ENCODE assay signal across 15 cellular contexts in genomic region chr1:246559310-246559709, GRCh38. TPM values are rescaled to one million over a fixed set of nuclear protein-coding genes. Genes with fewer than 3 reads are reported as not detected.
DNase-seq lines count a peak whose midpoint lies in the region; ATAC-seq and TF ChIP-seq lines count a peak whose summit lies in the region.
"Had no signal": no experiment of that assay in that cellular context is flagged by ENCODE, and none has a peak within 500 bp of the region (broad histone marks: within the 10 kb centered on the region; RNA-seq: fewer than 3 reads in every experiment).

No MANE protein-coding gene starts in this region.

- no peaks in the 10 kb centered on the region for H3K27me3 ChIP-seq in PC-9 (ENCODE audit: insufficient read depth, low read depth)

- H3K79me2 ChIP-seq in PC-9 (ENCODE audit: low read depth), result peaks cover 15% of the 10 kb centered on the region

- H3K27ac ChIP-seq in PC-9, result no peak overlapping the region
- H3K27ac ChIP-seq: 22Rv1, A549, C4-2B had no signal

- no peak overlapping the region for H3K4me3 Mint-ChIP-seq in activated CD4-positive, alpha-beta T cell treated with anti-CD3 and anti-CD28 coated beads for 36 hours
- no peak overlapping the region for H3K4me3 Mint-ChIP-seq in activated CD4-positive, alpha-beta T cell treated with anti-CD3 and anti-CD28 coated beads, Interleukin-2, amount 10 ng/mL, durations not matched to agents 7 days and 5 days
- H3K4me3 Mint-ChIP-seq in activated T-cell treated with anti-CD3 and anti-CD28 coated beads, Interleukin-2, amount 50 U/mL, for 72 hours, result no peak overlapping the region
- no peak overlapping the region for H3K4me3 Mint-ChIP-seq in activated T-helper 17 cell treated with anti-CD3 and anti-CD28 coated beads, Interleukin-2, amount 50 U/mL, for 72 hours
- no peak overlapping the region for H3K4me3 Mint-ChIP-seq in stimulated activated naive B cell treated with anti-CD40 and anti-IgM and Interleukin-4, amounts not matched to agents 10 μg/mL and 1 μg/mL and 100 μg/mL, for 72 hours
- H3K4me3 Mint-ChIP-seq: H9 had no signal

- no TSS peak for BruUV-seq in PC-9 (replicated peaks; lab: Mats Ljungman, UMichigan)

- POLR2A ChIA-PET in activated CD4-positive, alpha-beta T cell treated with anti-CD3 and anti-CD28 coated beads for 36 hours (lab: Charles Lee), result no interaction called here
- POLR2A ChIA-PET in activated CD4-positive, alpha-beta T cell treated with anti-CD3 and anti-CD28 coated beads, Interleukin-2, amount 10 ng/mL, durations not matched to agents 7 days and 5 days (lab: Charles Lee), result no interaction called here
- POLR2A ChIA-PET in PC-9 (lab: Charles Lee; ENCODE audit: unreplicated experiment), result no interaction called here

- peaks cover 7% of the 10 kb centered on the region; the same call in 1 of the 2 replicates for H4K20me1 ChIP-seq in PC-9 (ENCODE audit: insufficient read depth)

- H3K36me3 ChIP-seq in PC-9 (ENCODE audit: low read depth), result no peaks in the 10 kb centered on the region

- intact Hi-C loops in activated CD4-positive, alpha-beta T cell treated with anti-CD3 and anti-CD28 coated beads for 36 hours (cut with DNase I, micrococcal nuclease), result no loop called here
- intact Hi-C loops in PC-9 (cut with micrococcal nuclease; ENCODE audit: unreplicated experiment), result no loop called here

- H3K9me3 Mint-ChIP-seq in activated CD4-positive, alpha-beta T cell treated with anti-CD3 and anti-CD28 coated beads for 36 hours (ENCODE audit: low read depth), result no peaks in the 10 kb centered on the region
- no peaks in the 10 kb centered on the region for H3K9me3 Mint-ChIP-seq in activated CD4-positive, alpha-beta T cell treated with anti-CD3 and anti-CD28 coated beads, Interleukin-2, amount 10 ng/mL, durations not matched to agents 7 days and 5 days
- H3K9me3 Mint-ChIP-seq in activated T-cell treated with anti-CD3 and anti-CD28 coated beads, Interleukin-2, amount 50 U/mL, for 72 hours, result no peaks in the 10 kb centered on the region
- H3K9me3 Mint-ChIP-seq in activated T-helper 17 cell treated with anti-CD3 and anti-CD28 coated beads, Interleukin-2, amount 50 U/mL, for 72 hours, result no peaks in the 10 kb centered on the region
- H3K9me3 Mint-ChIP-seq in stimulated activated naive B cell treated with anti-CD40 and anti-IgM and Interleukin-4, amounts not matched to agents 10 μg/mL and 1 μg/mL and 100 μg/mL, for 72 hours, result no peaks in the 10 kb centered on the region
- H3K9me3 Mint-ChIP-seq: CD8-positive, alpha-beta memory T cell; H9 had no signal

- no peak for TF ChIP-seq CTCF in PC-9 (conservative IDR thresholded peaks at IDR 0.05)

- H3K4me1 ChIP-seq in PC-9 (replicated peaks; ENCODE audit: insufficient read depth), result no peaks in the 10 kb centered on the region; the same call in 1 of the 2 replicates

- H3K9me3 ChIP-seq in PC-9 (ENCODE audit: insufficient read depth, low read depth), result no peaks in the 10 kb centered on the region
- H3K9me3 ChIP-seq: A549 had no signal

- no peak overlapping the region for H3K4me2 ChIP-seq in PC-9
- H3K4me2 ChIP-seq: A549 had no signal

- no peaks in the 10 kb centered on the region for H3K27me3 Mint-ChIP-seq in activated CD4-positive, alpha-beta T cell treated with anti-CD3 and anti-CD28 coated beads for 36 hours
- no peaks in the 10 kb centered on the region for H3K27me3 Mint-ChIP-seq in activated CD4-positive, alpha-beta T cell treated with anti-CD3 and anti-CD28 coated beads, Interleukin-2, amount 10 ng/mL, durations not matched to agents 7 days and 5 days
- H3K27me3 Mint-ChIP-seq in activated T-cell treated with anti-CD3 and anti-CD28 coated beads, Interleukin-2, amount 50 U/mL, for 72 hours (ENCODE audit: low read depth), result no peaks in the 10 kb centered on the region
- H3K27me3 Mint-ChIP-seq in activated T-helper 17 cell treated with anti-CD3 and anti-CD28 coated beads, Interleukin-2, amount 50 U/mL, for 72 hours, result no peaks in the 10 kb centered on the region
- no peaks in the 10 kb centered on the region for H3K27me3 Mint-ChIP-seq in stimulated activated naive B cell treated with anti-CD40 and anti-IgM and Interleukin-4, amounts not matched to agents 10 μg/mL and 1 μg/mL and 100 μg/mL, for 72 hours
- H3K27me3 Mint-ChIP-seq: CD8-positive, alpha-beta memory T cell had no signal

- H3K36me3 Mint-ChIP-seq in activated CD4-positive, alpha-beta T cell treated with anti-CD3 and anti-CD28 coated beads for 36 hours (ENCODE audit: low read depth), result peaks cover 37% of the 10 kb centered on the region
- H3K36me3 Mint-ChIP-seq in activated CD4-positive, alpha-beta T cell treated with anti-CD3 and anti-CD28 coated beads, Interleukin-2, amount 10 ng/mL, durations not matched to agents 7 days and 5 days (ENCODE audit: low read depth), result peaks cover 35% of the 10 kb centered on the region
- peaks cover 0 to 26% of the 10 kb centered on the region in 2 donors for H3K36me3 Mint-ChIP-seq in activated T-cell treated with anti-CD3 and anti-CD28 coated beads, Interleukin-2, amount 50 U/mL, for 72 hours (ENCODE audit: insufficient read depth in 2 of 2)
- H3K36me3 Mint-ChIP-seq in activated T-helper 17 cell treated with anti-CD3 and anti-CD28 coated beads, Interleukin-2, amount 50 U/mL, for 72 hours (ENCODE audit: low read depth), result peaks cover 78% of the 10 kb centered on the region
- H3K36me3 Mint-ChIP-seq in stimulated activated naive B cell treated with anti-CD40 and anti-IgM and Interleukin-4, amounts not matched to agents 10 μg/mL and 1 μg/mL and 100 μg/mL, for 72 hours, result peaks cover 20 to 32% of the 10 kb centered on the region in 2 donors

- peaks cover 9% of the 10 kb centered on the region for H3K4me1 Mint-ChIP-seq in activated CD4-positive, alpha-beta T cell treated with anti-CD3 and anti-CD28 coated beads for 36 hours
- H3K4me1 Mint-ChIP-seq in activated CD4-positive, alpha-beta T cell treated with anti-CD3 and anti-CD28 coated beads, Interleukin-2, amount 10 ng/mL, durations not matched to agents 7 days and 5 days, result peaks cover 10% of the 10 kb centered on the region
- peaks cover 12% of the 10 kb centered on the region for H3K4me1 Mint-ChIP-seq in activated T-cell treated with anti-CD3 and anti-CD28 coated beads, Interleukin-2, amount 50 U/mL, for 72 hours (ENCODE audit: low read depth)
- H3K4me1 Mint-ChIP-seq in activated T-helper 17 cell treated with anti-CD3 and anti-CD28 coated beads, Interleukin-2, amount 50 U/mL, for 72 hours, result peaks cover 6% of the 10 kb centered on the region
- peaks cover 0 to 3% of the 10 kb centered on the region in 2 donors for H3K4me1 Mint-ChIP-seq in stimulated activated naive B cell treated with anti-CD40 and anti-IgM and Interleukin-4, amounts not matched to agents 10 μg/mL and 1 μg/mL and 100 μg/mL, for 72 hours
- H3K4me1 Mint-ChIP-seq: H9 had no signal

- H3K27ac Mint-ChIP-seq in activated CD4-positive, alpha-beta T cell treated with anti-CD3 and anti-CD28 coated beads for 36 hours, result peak overlapping the region; percentile 34
- no peak overlapping the region for H3K27ac Mint-ChIP-seq in activated CD4-positive, alpha-beta T cell treated with anti-CD3 and anti-CD28 coated beads, Interleukin-2, amount 10 ng/mL, durations not matched to agents 7 days and 5 days
- peak overlapping the region; percentile 35 for H3K27ac Mint-ChIP-seq in activated T-cell treated with anti-CD3 and anti-CD28 coated beads, Interleukin-2, amount 50 U/mL, for 72 hours
- H3K27ac Mint-ChIP-seq in activated T-helper 17 cell treated with anti-CD3 and anti-CD28 coated beads, Interleukin-2, amount 50 U/mL, for 72 hours, result peak overlapping the region; percentile 74
- H3K27ac Mint-ChIP-seq in stimulated activated naive B cell treated with anti-CD40 and anti-IgM and Interleukin-4, amounts not matched to agents 10 μg/mL and 1 μg/mL and 100 μg/mL, for 72 hours, result peak overlapping the region; percentile 59

- no peaks in the 10 kb centered on the region for H3K9me2 ChIP-seq in PC-9 (ENCODE audit: insufficient read depth)

- no peaks in the 10 kb centered on the region for H3F3A ChIP-seq in PC-9 (ENCODE audit: insufficient read depth, low read depth)

- no peak overlapping the region for H2AFZ ChIP-seq in PC-9

- CTCF ChIA-PET in activated CD4-positive, alpha-beta T cell treated with anti-CD3 and anti-CD28 coated beads for 36 hours (lab: Charles Lee), result interaction anchor here (0.7 kb wide), 1 partner anchor 374 kb away, joined by 3 read pairs; no protein-coding TSS in a partner anchor
- CTCF ChIA-PET in activated CD4-positive, alpha-beta T cell treated with anti-CD3 and anti-CD28 coated beads, Interleukin-2, amount 10 ng/mL, durations not matched to agents 7 days and 5 days (lab: Charles Lee), result interaction anchor here (0.5 to 1.2 kb wide), 3 partner anchors 111 to 596 kb away, joined by 3 to 6 read pairs (median 5); no protein-coding TSS in a partner anchor
- CTCF ChIA-PET in PC-9 (lab: Charles Lee), result no interaction called here

- no peak for ATAC-seq in activated CD4-positive, alpha-beta T cell treated with anti-CD3 and anti-CD28 coated beads for 36 hours
- ATAC-seq in activated T-cell treated with anti-CD3 and anti-CD28 coated beads, Interleukin-2, amount 50 U/mL, for 72 hours (replicated peaks in 1 of 2), result no peak
- ATAC-seq in activated T-helper 17 cell treated with anti-CD3 and anti-CD28 coated beads, Interleukin-2, amount 50 U/mL, for 72 hours (replicated peaks), result no peak
- ATAC-seq in stimulated activated naive B cell treated with anti-CD40 and anti-IgM and Interleukin-4, amounts not matched to agents 10 μg/mL and 1 μg/mL and 100 μg/mL, for 72 hours (replicated peaks), result no peak
- ATAC-seq: A549 had no signal

- no peak overlapping the region for H3K4me3 ChIP-seq in PC-9
- H3K4me3 ChIP-seq: A549 had no signal

- no peak for DNase-seq in activated CD4-positive, alpha-beta T cell treated with anti-CD3 and anti-CD28 coated beads for 36 hours
- DNase-seq in activated CD4-positive, alpha-beta T cell treated with anti-CD3 and anti-CD28 coated beads, Interleukin-2, amount 10 ng/mL, durations not matched to agents 7 days and 5 days, result no peak
- DNase-seq in activated T-cell treated with anti-CD3 and anti-CD28 coated beads, Interleukin-2, amount 50 U/mL, for 72 hours, result no peak
- DNase-seq in activated T-cell treated with anti-CD3 and anti-CD28 coated beads for 4 hours (no peak), PC-9 (no peak)
- no peak for DNase-seq in stimulated activated naive B cell treated with anti-CD40 and anti-IgM and Interleukin-4, amounts not matched to agents 10 μg/mL and 1 μg/mL and 100 μg/mL, for 72 hours
- DNase-seq in activated effector memory CD4-positive, alpha-beta T cell treated with Interleukin-2 at 50 U/mL for 16 hours, result no peak
- DNase-seq: AML-193; CD8-positive, alpha-beta memory T cell; COR-L47; H9 had no signal

RNA-seq across cellular contexts. Expression of gene TFB2M, which starts 6.8 kb away (rescaled TPM):
- 10 to 100 TPM; 14.1 to 17.3 TPM for total RNA-seq in activated CD4-positive, alpha-beta T cell treated with anti-CD3 and anti-CD28 coated beads for 36 hours
- total RNA-seq in activated CD4-positive, alpha-beta T cell treated with anti-CD3 and anti-CD28 coated beads, Interleukin-2, amount 10 ng/mL, durations not matched to agents 7 days and 5 days, result 10 to 100 TPM in 1 of 2 experiments, 1 to 10 TPM in 1; 9.4 to 10.1 TPM
- 10 to 100 TPM; 13.5 to 15.0 TPM for total RNA-seq in activated T-cell treated with anti-CD3 and anti-CD28 coated beads, Interleukin-2, amount 50 U/mL, for 72 hours
- total RNA-seq in activated T-helper 17 cell treated with anti-CD3 and anti-CD28 coated beads, Interleukin-2, amount 50 U/mL, for 72 hours, result 10 to 100 TPM; 10.5 to 23.4 TPM
- 16.2 and 17.8 TPM in 2 replicates for total RNA-seq in PC-9 (2021)

RNA-seq across cellular contexts. Expression of gene CNST, which starts 6.9 kb away (rescaled TPM):
- total RNA-seq in activated CD4-positive, alpha-beta T cell treated with anti-CD3 and anti-CD28 coated beads for 36 hours, result 10 to 100 TPM; 23.6 to 24.2 TPM
- total RNA-seq in activated CD4-positive, alpha-beta T cell treated with anti-CD3 and anti-CD28 coated beads, Interleukin-2, amount 10 ng/mL, durations not matched to agents 7 days and 5 days, result 10 to 100 TPM; 32.8 to 36.7 TPM
- 10 to 100 TPM; 28.0 to 30.4 TPM for total RNA-seq in activated T-cell treated with anti-CD3 and anti-CD28 coated beads, Interleukin-2, amount 50 U/mL, for 72 hours
- 10 to 100 TPM; 33.6 to 36.4 TPM for total RNA-seq in activated T-helper 17 cell treated with anti-CD3 and anti-CD28 coated beads, Interleukin-2, amount 50 U/mL, for 72 hours
- total RNA-seq in PC-9 (2021), result 9.1 and 13.1 TPM in 2 replicates

RNA-seq across cellular contexts. Expression of gene SMYD3, which starts 52.2 kb away (rescaled TPM):
- total RNA-seq in activated CD4-positive, alpha-beta T cell treated with anti-CD3 and anti-CD28 coated beads for 36 hours, result 10 to 100 TPM; 17.2 to 18.4 TPM
- 10 to 100 TPM; 17.1 TPM for total RNA-seq in activated CD4-positive, alpha-beta T cell treated with anti-CD3 and anti-CD28 coated beads, Interleukin-2, amount 10 ng/mL, durations not matched to agents 7 days and 5 days
- total RNA-seq in activated T-cell treated with anti-CD3 and anti-CD28 coated beads, Interleukin-2, amount 50 U/mL, for 72 hours, result 10 to 100 TPM; 19.1 to 21.0 TPM
- 10 to 100 TPM; 23.8 to 34.0 TPM for total RNA-seq in activated T-helper 17 cell treated with anti-CD3 and anti-CD28 coated beads, Interleukin-2, amount 50 U/mL, for 72 hours
- total RNA-seq in PC-9 (2021), result 28.2 and 29.6 TPM in 2 replicates
